Comparison of ENCODE assay signal across 17 cellular contexts in genomic region chr3:143199998-143200909, GRCh38.
DNase-seq lines count a peak whose midpoint lies in the region; ATAC-seq and TF ChIP-seq lines count a peak whose summit lies in the region.
"Had no signal": no experiment of that assay in that cellular context is flagged by ENCODE, and none has a peak within 500 bp of the region (broad histone marks: within the 10 kb centered on the region; RNA-seq: fewer than 3 reads in every experiment).

No MANE protein-coding gene starts in this region.

- peak overlapping the region; percentile 93 for H2AFZ ChIP-seq in OCI-LY7 (ENCODE audit: low read length)

- ATAC-seq in GM21737 (IDR thresholded peaks at IDR 0.05; ENCODE audit: unreplicated experiment) = no peak
- ATAC-seq: left lung; stimulated activated effector memory CD8-positive, alpha-beta T cell treated with anti-CD3 and anti-CD28 coated beads, Interleukin-12 subunit alpha, Interleukin-12 subunit beta, amount 100 ng/mL, for 72 hours had no signal

- H3K4me3 ChIP-seq in OCI-LY7 (ENCODE audit: low read depth, low read length, poor library complexity, severe bottlenecking) = peak overlapping the region; percentile 13
- H3K4me3 ChIP-seq in skeletal muscle cell (ENCODE audit: low read depth, low read length) = no peak overlapping the region
- no peak overlapping the region for H3K4me3 ChIP-seq in Caco-2 (ENCODE audit: low read depth, low read length)
- H3K4me3 ChIP-seq: left lung, right atrium auricular region had no signal

- H3K27me3 Mint-ChIP-seq in Caco-2 (ENCODE audit: insufficient read depth, unreplicated experiment) = peaks cover 2% of the 10 kb centered on the region
- H3K27me3 Mint-ChIP-seq: activated CD4-positive, alpha-beta T cell treated with anti-CD3 and anti-CD28 coated beads, Interleukin-2, amount 10 ng/mL, durations not matched to agents 24 days and 14 days had no signal

- TF ChIP-seq CTCF in OCI-LY7 (conservative IDR thresholded peaks at IDR 0.05; ENCODE audit: low read length) = no peak
- TF ChIP-seq CTCF in Caco-2 (IDR thresholded peaks at IDR 0.05; ENCODE audit: insufficient read depth in 1 of 2, low read depth in 1 of 2, low read length in 1 of 2, severe bottlenecking in 1 of 2, unreplicated experiment in 1 of 2) = no peak

- H3K27ac Mint-ChIP-seq in Caco-2 (ENCODE audit: unreplicated experiment) = no peak overlapping the region
- H3K27ac Mint-ChIP-seq: activated CD4-positive, alpha-beta T cell treated with anti-CD3 and anti-CD28 coated beads, Interleukin-2, amount 10 ng/mL, durations not matched to agents 24 days and 14 days; activated T-helper 2 cell treated with anti-CD3 and anti-CD28 coated beads, Interferon-gamma antibody, Interleukin-2, Interleukin-4, amounts not matched to agents 10 μg/mL and 5 μg/mL and 100 μg/mL, durations not matched to agents 14 hours and 24 hours and 36 hours; stimulated activated effector memory CD8-positive, alpha-beta T cell treated with anti-CD3 and anti-CD28 coated beads, Interleukin-12 subunit alpha, Interleukin-12 subunit beta, amount 100 ng/mL, for 72 hours had no signal

- H3K27ac ChIP-seq in OCI-LY7 (ENCODE audit: low read depth, low read length, poor library complexity, severe bottlenecking) = peak overlapping the region; percentile 27
- H3K27ac ChIP-seq: KMS-11, left lung, right atrium auricular region had no signal

- no peak overlapping the region for H3K4me3 Mint-ChIP-seq in Caco-2 (ENCODE audit: unreplicated experiment)
- H3K4me3 Mint-ChIP-seq: activated CD4-positive, alpha-beta T cell treated with anti-CD3 and anti-CD28 coated beads, Interleukin-2, amount 10 ng/mL, durations not matched to agents 24 days and 14 days; stimulated activated effector memory CD8-positive, alpha-beta T cell treated with anti-CD3 and anti-CD28 coated beads, Interleukin-12 subunit alpha, Interleukin-12 subunit beta, amount 100 ng/mL, for 72 hours had no signal

- CTCF ChIA-PET in OCI-LY7 (lab: Charles Lee; ENCODE audit: unreplicated experiment) = interaction anchor here (0.7 kb wide), 1 partner anchor 13 kb away, joined by 3 read pairs; no protein-coding TSS in a partner anchor
- CTCF ChIA-PET in Caco-2 (lab: Charles Lee) = no interaction called here

- H3K9me3 Mint-ChIP-seq in Caco-2 (ENCODE audit: unreplicated experiment) = no peaks in the 10 kb centered on the region
- H3K9me3 Mint-ChIP-seq: stimulated activated effector memory CD8-positive, alpha-beta T cell treated with anti-CD3 and anti-CD28 coated beads, Interleukin-12 subunit alpha, Interleukin-12 subunit beta, amount 100 ng/mL, for 72 hours had no signal

- BruUV-seq in OCI-LY7 (replicated peaks; lab: Mats Ljungman, UMichigan) (no TSS peak), Caco-2 (replicated peaks; lab: Mats Ljungman, UMichigan) (no TSS peak)

- intact Hi-C loops in OCI-LY7 (cut with micrococcal nuclease; ENCODE audit: unreplicated experiment) = no loop called here
- intact Hi-C loops in Caco-2 (cut with micrococcal nuclease; ENCODE audit: unreplicated experiment) = no loop called here

- H3K36me3 ChIP-seq in OCI-LY7 (ENCODE audit: insufficient read depth, low read length) = no peaks in the 10 kb centered on the region; the same call in 1 of the 2 replicates
- no peaks in the 10 kb centered on the region for H3K36me3 ChIP-seq in Caco-2 (ENCODE audit: control insufficient read depth, insufficient read depth, low read length)
- H3K36me3 ChIP-seq: left lung, right atrium auricular region had no signal

- DNase-seq in ELR (ENCODE audit: low read depth) (peak; percentile 28), OCI-LY7 (ENCODE audit: low spot score) (peak; percentile 24), fibroblast of gingiva (ENCODE audit: low read depth) (peak; percentile 16), skeletal muscle cell (ENCODE audit: low read depth) (peak; percentile 24), Caco-2 (no peak), SW 1271 (lab: John Stamatoyannopoulos, UW) (no peak)
- DNase-seq: activated CD4-positive, alpha-beta T cell treated with anti-CD3 and anti-CD28 coated beads, Interleukin-2, amount 10 ng/mL, durations not matched to agents 24 days and 14 days; glutamatergic neuron; left lung; NCI-H1092; NCI-H2029; NCI-H510A had no signal

- peaks cover 11% of the 10 kb centered on the region for H3K9me3 ChIP-seq in OCI-LY7 (ENCODE audit: low read length)
- H3K9me3 ChIP-seq in Caco-2 = no peaks in the 10 kb centered on the region

- H3K4me1 ChIP-seq in OCI-LY7 (ENCODE audit: insufficient read depth, low read length, poor library complexity, severe bottlenecking) = peaks cover 27% of the 10 kb centered on the region
- H3K4me1 ChIP-seq in Caco-2 = no peaks in the 10 kb centered on the region
- H3K4me1 ChIP-seq: left lung, right atrium auricular region had no signal

- no peaks in the 10 kb centered on the region for H4K20me1 ChIP-seq in OCI-LY7 (ENCODE audit: insufficient read depth, low read length)

- no peaks in the 10 kb centered on the region for H3K9me2 ChIP-seq in OCI-LY7 (ENCODE audit: insufficient read depth, low read length)

- peak overlapping the region; percentile 54 for H3K4me2 ChIP-seq in OCI-LY7 (ENCODE audit: low read length)
- H3K4me2 ChIP-seq: KMS-11 had no signal

- no peaks in the 10 kb centered on the region for H3K27me3 ChIP-seq in Caco-2 (replicated peaks; ENCODE audit: control insufficient read depth, insufficient read depth, low read length)
- H3K27me3 ChIP-seq: left lung, right atrium auricular region had no signal

- POLR2A ChIA-PET in OCI-LY7 (lab: Charles Lee) (interaction anchor here (0.7 to 1.5 kb wide), 4 partner anchors 13 to 175 kb away, joined by 3 to 5 read pairs (median 4); no protein-coding TSS in a partner anchor), Caco-2 (lab: Charles Lee) (no interaction called here)

- H3K4me1 Mint-ChIP-seq in Caco-2 (ENCODE audit: low read depth, unreplicated experiment) = no peaks in the 10 kb centered on the region
- H3K4me1 Mint-ChIP-seq: activated CD4-positive, alpha-beta T cell treated with anti-CD3 and anti-CD28 coated beads, Interleukin-2, amount 10 ng/mL, durations not matched to agents 24 days and 14 days; stimulated activated effector memory CD8-positive, alpha-beta T cell treated with anti-CD3 and anti-CD28 coated beads, Interleukin-12 subunit alpha, Interleukin-12 subunit beta, amount 100 ng/mL, for 72 hours had no signal

- H3K79me2 ChIP-seq in OCI-LY7 (ENCODE audit: insufficient read depth, low read depth, low read length) = no peaks in the 10 kb centered on the region

- H3K36me3 Mint-ChIP-seq in Caco-2 (ENCODE audit: insufficient read depth, unreplicated experiment) = no peaks in the 10 kb centered on the region
- H3K36me3 Mint-ChIP-seq: stimulated activated effector memory CD8-positive, alpha-beta T cell treated with anti-CD3 and anti-CD28 coated beads, Interleukin-12 subunit alpha, Interleukin-12 subunit beta, amount 100 ng/mL, for 72 hours had no signal

Comparison
In these comparisons a context has a peak if more than half of its experiments do, and no peak if none do; other contexts are left out.
1. DNase-seq: peak in ELR (single experiment), OCI-LY7 (single experiment), fibroblast of gingiva (single experiment) and skeletal muscle cell (single experiment); none in Caco-2 (0 of 2) and SW 1271 (0 of 2).